13 cellular contexts compared by ENCODE assay signal in the genomic region with DNA sequence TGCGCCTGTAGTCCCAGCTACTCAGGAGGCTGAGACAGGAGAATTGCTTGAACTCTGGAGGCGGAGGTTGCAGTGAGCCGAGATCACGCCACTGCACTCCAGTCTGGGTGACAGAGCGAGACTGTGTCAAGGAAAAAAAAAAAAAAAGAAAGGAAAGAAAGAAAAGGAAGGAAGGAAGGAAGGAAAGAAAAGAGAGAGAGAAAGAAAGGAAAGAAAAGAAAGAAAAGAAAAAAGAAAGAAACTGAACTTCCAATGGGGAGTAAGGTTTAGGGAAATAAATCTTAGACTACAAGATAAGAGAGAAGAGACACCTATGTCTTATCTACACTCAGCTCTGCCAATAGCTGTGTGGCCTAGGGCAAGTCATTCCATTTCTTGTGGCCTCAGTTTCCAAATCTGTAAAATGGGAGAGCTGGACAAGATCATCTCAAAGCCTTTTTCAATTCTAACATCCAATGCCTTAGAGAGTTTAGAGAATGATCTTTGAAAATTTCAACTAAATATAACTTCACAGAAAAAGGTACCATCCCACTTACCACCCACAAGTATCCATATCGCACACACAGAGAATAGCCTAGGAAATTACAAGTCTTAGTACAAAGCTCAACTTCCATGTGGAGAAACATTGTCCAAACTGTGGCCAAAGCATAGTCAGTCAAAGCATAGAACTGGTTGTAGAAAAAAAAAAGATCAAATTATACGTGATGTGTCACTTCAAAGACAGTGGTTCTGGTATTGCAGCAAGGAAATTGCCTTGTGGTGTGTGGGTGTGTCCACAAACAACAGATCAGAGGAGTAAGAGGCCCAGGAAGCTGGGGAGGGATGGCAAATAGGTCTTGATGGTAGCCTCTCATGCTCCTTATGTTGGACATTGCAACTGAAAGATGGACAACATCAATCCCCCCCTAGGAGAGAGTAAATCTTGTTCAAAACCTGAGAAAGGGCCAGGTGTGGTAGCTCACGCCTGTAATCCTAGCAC. TPM values are rescaled to one million over a fixed set of nuclear protein-coding genes. Genes with fewer than 3 reads are reported as not detected.
DNase-seq lines count a peak whose midpoint lies in the region; ATAC-seq and TF ChIP-seq lines count a peak whose summit lies in the region.
"Had no signal": no experiment of that assay in that cellular context is flagged by ENCODE, and none has a peak within 500 bp of the region (broad histone marks: within the 10 kb centered on the region; RNA-seq: fewer than 3 reads in every experiment).

No MANE protein-coding gene starts in this region.

- H3K4me1 ChIP-seq in CD4-positive, CD25-positive, alpha-beta regulatory T cell (ENCODE audit: control insufficient read depth, insufficient read depth, low read length, poor library complexity, severe bottlenecking): peaks cover 6% of the 10 kb centered on the region
- peaks cover 13% of the 10 kb centered on the region for H3K4me1 ChIP-seq in foreskin keratinocyte

- peaks cover 9% of the 10 kb centered on the region for H3K36me3 Mint-ChIP-seq in CD4-positive, CD25-positive, alpha-beta regulatory T cell
- no peaks in the 10 kb centered on the region for H3K36me3 Mint-ChIP-seq in activated CD4-positive, alpha-beta memory T cell treated with anti-CD3 and anti-CD28 coated beads, Interleukin-2, amount 10 ng/mL, durations not matched to agents 7 days and 5 days (ENCODE audit: low read depth)

- peaks cover 6% of the 10 kb centered on the region for H3K27me3 Mint-ChIP-seq in CD4-positive, CD25-positive, alpha-beta regulatory T cell
- H3K27me3 Mint-ChIP-seq in activated CD4-positive, alpha-beta memory T cell treated with anti-CD3 and anti-CD28 coated beads, Interleukin-2, amount 10 ng/mL, durations not matched to agents 7 days and 5 days: peaks cover 3% of the 10 kb centered on the region
- H3K27me3 Mint-ChIP-seq: activated T-cell treated with anti-CD3 and anti-CD28 coated beads, Interleukin-2, amount 50 U/mL, for 24 hours had no signal

- peak in 2 of 3 donors; percentile 41 to 79 for DNase-seq in CD4-positive, CD25-positive, alpha-beta regulatory T cell
- DNase-seq in HT1080 (ENCODE audit: low read depth) (peak; percentile 69), foreskin keratinocyte (peak; percentile 16 to 46), foreskin melanocyte (no peak), left lobe of liver (ENCODE audit: low spot score) (no peak), left colon (no peak)
- DNase-seq in activated CD4-positive, alpha-beta memory T cell treated with anti-CD3 and anti-CD28 coated beads, Interleukin-2, amount 10 ng/mL, durations not matched to agents 7 days and 5 days: peak; percentile 55
- DNase-seq: activated T-cell treated with anti-CD3 and anti-CD28 coated beads, Interleukin-2, amount 50 U/mL, for 24 hours; dorsolateral prefrontal cortex; right cardiac atrium had no signal

- intact Hi-C loops in left colon (cut with DNase I, micrococcal nuclease): no loop called here

- peak; percentile 58 to 70 for ATAC-seq in CD4-positive, CD25-positive, alpha-beta regulatory T cell (ENCODE audit: low read depth in 2 of 2)
- ATAC-seq in foreskin keratinocyte (peak; percentile 18), left lobe of liver (no peak), GM21360 (IDR thresholded peaks at IDR 0.05; ENCODE audit: unreplicated experiment) (no peak), left colon (no peak)
- ATAC-seq: right cardiac atrium had no signal

- no peaks in the 10 kb centered on the region for H3K9me3 ChIP-seq in CD4-positive, CD25-positive, alpha-beta regulatory T cell (ENCODE audit: control insufficient read depth in 2 of 2, low read length in 2 of 2)

- H3K9me3 Mint-ChIP-seq in CD4-positive, CD25-positive, alpha-beta regulatory T cell: peaks cover 0 to 2% (median 0%) of the 10 kb centered on the region in 7 donors
- no peaks in the 10 kb centered on the region for H3K9me3 Mint-ChIP-seq in activated CD4-positive, alpha-beta memory T cell treated with anti-CD3 and anti-CD28 coated beads, Interleukin-2, amount 10 ng/mL, durations not matched to agents 7 days and 5 days
- H3K9me3 Mint-ChIP-seq: activated T-cell treated with anti-CD3 and anti-CD28 coated beads, Interleukin-2, amount 50 U/mL, for 24 hours had no signal

- H3K27me3 ChIP-seq in CD4-positive, CD25-positive, alpha-beta regulatory T cell (ENCODE audit: control insufficient read depth, insufficient read depth, low read length): no peaks in the 10 kb centered on the region
- H3K27me3 ChIP-seq in foreskin keratinocyte: no peaks in the 10 kb centered on the region
- H3K27me3 ChIP-seq: dorsolateral prefrontal cortex had no signal

- no peak overlapping the region for H3K27ac ChIP-seq in CD4-positive, CD25-positive, alpha-beta regulatory T cell (ENCODE audit: insufficient read depth, low read length, poor library complexity, severe bottlenecking)
- no peak overlapping the region for H3K27ac ChIP-seq in foreskin keratinocyte
- H3K27ac ChIP-seq: dorsolateral prefrontal cortex had no signal

- peak overlapping the region; percentile 9 to 74 (median 32) for H3K4me3 Mint-ChIP-seq in CD4-positive, CD25-positive, alpha-beta regulatory T cell
- H3K4me3 Mint-ChIP-seq in activated CD4-positive, alpha-beta memory T cell treated with anti-CD3 and anti-CD28 coated beads, Interleukin-2, amount 10 ng/mL, durations not matched to agents 7 days and 5 days: no peak overlapping the region
- H3K4me3 Mint-ChIP-seq: activated T-cell treated with anti-CD3 and anti-CD28 coated beads, Interleukin-2, amount 50 U/mL, for 24 hours had no signal

- CTCF ChIA-PET in activated CD4-positive, alpha-beta memory T cell treated with anti-CD3 and anti-CD28 coated beads, Interleukin-2, amount 10 ng/mL, durations not matched to agents 7 days and 5 days (lab: Charles Lee): interaction anchor here (0.8 to 1.4 kb wide), 4 partner anchors 8 to 416 kb away, joined by 3 to 4 read pairs (median 3); no protein-coding TSS in a partner anchor

- H3K4me3 ChIP-seq in CD4-positive, CD25-positive, alpha-beta regulatory T cell (ENCODE audit: low read depth, low read length): peak overlapping the region; percentile 16
- H3K4me3 ChIP-seq: dorsolateral prefrontal cortex had no signal

- peaks cover 10 to 21% (median 16%) of the 10 kb centered on the region in 4 donors for H3K4me1 Mint-ChIP-seq in CD4-positive, CD25-positive, alpha-beta regulatory T cell
- peaks cover 16% of the 10 kb centered on the region for H3K4me1 Mint-ChIP-seq in activated CD4-positive, alpha-beta memory T cell treated with anti-CD3 and anti-CD28 coated beads, Interleukin-2, amount 10 ng/mL, durations not matched to agents 7 days and 5 days

- POLR2A ChIA-PET in activated CD4-positive, alpha-beta memory T cell treated with anti-CD3 and anti-CD28 coated beads, Interleukin-2, amount 10 ng/mL, durations not matched to agents 7 days and 5 days (lab: Charles Lee): interaction anchor here (0.6 to 1.4 kb wide), 2 partner anchors 8 to 477 kb away, joined by 3 to 4 read pairs; no protein-coding TSS in a partner anchor

- H3K27ac Mint-ChIP-seq in CD4-positive, CD25-positive, alpha-beta regulatory T cell: peak overlapping the region; percentile 3 to 66 (median 4)
- H3K27ac Mint-ChIP-seq in activated CD4-positive, alpha-beta memory T cell treated with anti-CD3 and anti-CD28 coated beads, Interleukin-2, amount 10 ng/mL, durations not matched to agents 7 days and 5 days: no peak overlapping the region
- H3K27ac Mint-ChIP-seq: activated T-cell treated with anti-CD3 and anti-CD28 coated beads, Interleukin-2, amount 50 U/mL, for 24 hours had no signal

- no peak for TF ChIP-seq CTCF in foreskin keratinocyte (conservative IDR thresholded peaks at IDR 0.05)

- H3K36me3 ChIP-seq in CD4-positive, CD25-positive, alpha-beta regulatory T cell (ENCODE audit: control insufficient read depth, insufficient read depth, low read length): no peaks in the 10 kb centered on the region

RNA-seq across cellular contexts. Expression of gene SLC14A2, which starts 42.4 kb away (rescaled TPM):
- total RNA-seq in CD4-positive, CD25-positive, alpha-beta regulatory T cell: 0.20 TPM
- under 1 TPM; 0.21 to 0.59 (median 0.45) TPM for polyA plus RNA-seq in CD4-positive, CD25-positive, alpha-beta regulatory T cell
- total RNA-seq in HT1080 (2014; rRNA removed; shearing (Covaris generic)): not detected in 2 replicates
- polyA plus RNA-seq in HT1080 (2015; cell fraction: cytosol; rRNA removed): 0.03 and 0.11 TPM in 2 replicates
- 0.04 and 0.08 TPM in 2 replicates for polyA plus RNA-seq in HT1080 (2015; cell fraction: nucleus; rRNA removed)
- under 1 TPM; 0.05 to 0.18 TPM for total RNA-seq in activated CD4-positive, alpha-beta memory T cell treated with anti-CD3 and anti-CD28 coated beads, Interleukin-2, amount 10 ng/mL, durations not matched to agents 7 days and 5 days
- not detected in 2 replicates for total RNA-seq in foreskin keratinocyte
- polyA plus RNA-seq in foreskin keratinocyte: not detected in 2 replicates
- not detected for total RNA-seq in left lobe of liver
- total RNA-seq in left colon: under 1 TPM in 1 of 2 donors, not detected in 1; 0.12 TPM
- total RNA-seq: mononuclear cell had no signal
- polyA plus RNA-seq: urinary bladder had no signal

Comparison
In these comparisons a context has a peak if more than half of its experiments do, and no peak if none do; other contexts are left out.
1. ATAC-seq: peak in CD4-positive, CD25-positive, alpha-beta regulatory T cell (2 of 2) and foreskin keratinocyte (single experiment); none in left lobe of liver (single experiment), GM21360 (single experiment) and left colon (single experiment).
2. DNase-seq: peak in CD4-positive, CD25-positive, alpha-beta regulatory T cell (2 of 3), HT1080 (single experiment), activated CD4-positive, alpha-beta memory T cell treated with anti-CD3 and anti-CD28 coated beads, Interleukin-2, amount 10 ng/mL, durations not matched to agents 7 days and 5 days (single experiment) and foreskin keratinocyte (2 of 2); none in foreskin melanocyte (single experiment), left lobe of liver (single experiment) and left colon (0 of 2).